ENCODE assay signal across 9 cellular contexts in genomic region chr9:98191210-98191609, GRCh38. TPM values are rescaled to one million over a fixed set of nuclear protein-coding genes. Genes with fewer than 3 reads are reported as not detected.
DNase-seq lines count a peak whose midpoint lies in the region; ATAC-seq, FAIRE-seq and TF ChIP-seq lines count a peak whose summit lies in the region.
"Had no signal": no experiment of that assay in that cellular context is flagged by ENCODE, and none has a peak within 500 bp of the region (broad histone marks: within the 10 kb centered on the region; RNA-seq: fewer than 3 reads in every experiment).

No MANE protein-coding gene starts in this region.

- peaks cover 20% of the 10 kb centered on the region for H3K79me2 ChIP-seq in trophoblast cell (ENCODE audit: control insufficient read depth, insufficient read depth, low read length, poor library complexity)

- H3K14ac ChIP-seq in trophoblast cell (ENCODE audit: low read length) = peak overlapping the region; percentile 74

- peaks cover 42% of the 10 kb centered on the region for H3K4me1 Mint-ChIP-seq in T-helper 17 cell

- peak overlapping the region; percentile 89 for H3K4me3 Mint-ChIP-seq in T-helper 17 cell

- H2BK120ac ChIP-seq in trophoblast cell (ENCODE audit: insufficient read depth, low read length, poor library complexity) = peak overlapping the region; percentile 67

- FAIRE-seq in RCC 7860 (lab: Jason Lieb, UNC) = no peak

- H3K4me1 ChIP-seq in ES-I3 (ENCODE audit: insufficient read depth, low read length) = peaks cover 13% of the 10 kb centered on the region
- H3K4me1 ChIP-seq in esophagus (ENCODE audit: control insufficient read depth in 2 of 2, insufficient read depth in 2 of 2, low read length in 1 of 2) = peaks cover 0 to 4% of the 10 kb centered on the region in 2 donors
- H3K4me1 ChIP-seq in trophoblast cell (ENCODE audit: control insufficient read depth in 1 of 2, insufficient read depth in 2 of 2, low read length in 2 of 2) = peaks cover 23 to 38% of the 10 kb centered on the region in 2 experiments
- peaks cover 6 to 8% of the 10 kb centered on the region in 2 donors for H3K4me1 ChIP-seq in thyroid gland

- H4K91ac ChIP-seq in trophoblast cell (ENCODE audit: low read depth, low read length) = peak overlapping the region; percentile 78

- H3K27ac ChIP-seq in esophagus (ENCODE audit: low read depth in 2 of 2, low read length in 1 of 2) (peak overlapping the region in 1 of 2 donors; percentile 92), trophoblast cell (ENCODE audit: low read depth, low read length) (peak overlapping the region; percentile 89), thyroid gland (no peak overlapping the region)
- H3K27ac ChIP-seq: brain microvascular endothelial cell had no signal

- H4K8ac ChIP-seq in trophoblast cell (ENCODE audit: low read depth, low read length) = peak overlapping the region; percentile 34

- TF ChIP-seq CTCF in thyroid gland (IDR thresholded peaks at IDR 0.05) = no peak

- H3K9ac ChIP-seq in ES-I3 (ENCODE audit: low read depth, low read length) (peak overlapping the region; percentile 86; the same call in 1 of the 2 replicates), trophoblast cell (ENCODE audit: low read length) (no peak overlapping the region)

- peak overlapping the region; percentile 67 for H2BK12ac ChIP-seq in trophoblast cell (ENCODE audit: low read length)

- H2AFZ ChIP-seq in trophoblast cell (ENCODE audit: insufficient read depth, low read length, poor library complexity) = peak overlapping the region; percentile 90

- no peaks in the 10 kb centered on the region for H3K27me3 Mint-ChIP-seq in T-helper 17 cell

- ATAC-seq in T-helper 17 cell = no peak

- H3K23ac ChIP-seq in trophoblast cell (ENCODE audit: low read length) = no peak overlapping the region

- H3K4ac ChIP-seq in trophoblast cell (ENCODE audit: low read depth, low read length) = no peak overlapping the region

- H3K27ac Mint-ChIP-seq in T-helper 17 cell = peak overlapping the region; percentile 69

- no peak overlapping the region for H2AK5ac ChIP-seq in trophoblast cell (ENCODE audit: low read length)

- TF ChIP-seq POLR2A in thyroid gland (IDR thresholded peaks at IDR 0.05) = no peak

- H3K36me3 ChIP-seq in ES-I3 (ENCODE audit: insufficient read depth, low read length) = no peaks in the 10 kb centered on the region
- peaks cover 0 to 3% of the 10 kb centered on the region in 2 donors for H3K36me3 ChIP-seq in esophagus (ENCODE audit: control insufficient read depth in 2 of 2, insufficient read depth in 2 of 2, low read length in 1 of 2)
- no peaks in the 10 kb centered on the region for H3K36me3 ChIP-seq in trophoblast cell (ENCODE audit: control insufficient read depth in 1 of 2, insufficient read depth in 2 of 2, low read length in 2 of 2)
- no peaks in the 10 kb centered on the region for H3K36me3 ChIP-seq in thyroid gland
- H3K36me3 ChIP-seq: brain microvascular endothelial cell had no signal

- H4K12ac ChIP-seq in trophoblast cell (ENCODE audit: low read depth, low read length) = peak overlapping the region; percentile 15

- no peaks in the 10 kb centered on the region for H3K27me3 ChIP-seq in esophagus (ENCODE audit: control insufficient read depth in 1 of 2, insufficient read depth in 2 of 2, low read length in 2 of 2)
- no peaks in the 10 kb centered on the region for H3K27me3 ChIP-seq in trophoblast cell (ENCODE audit: insufficient read depth, low read length)
- H3K27me3 ChIP-seq in thyroid gland = no peaks in the 10 kb centered on the region
- H3K27me3 ChIP-seq: brain microvascular endothelial cell had no signal

- DNase-seq in T-helper 17 cell (no peak), trophoblast cell (peak in 1 of 2 donors; percentile 10), thyroid gland (no peak), pons (ENCODE audit: low spot score) (no peak), RCC 7860 (ENCODE audit: low spot score) (no peak)
- no peak for DNase-seq in stimulated activated CD4-positive, alpha-beta T cell treated with anti-CD3 and anti-CD28 coated beads, Interleukin-2, amount 100 ng/mL, for 48 hours
- DNase-seq: brain microvascular endothelial cell had no signal

- intact Hi-C loops in thyroid gland (cut with DNase I) = loop anchor here (5.0 kb wide), 1 partner anchor 119 kb away; no protein-coding TSS in a partner anchor

- peak overlapping the region; percentile 90 for H3K18ac ChIP-seq in trophoblast cell (ENCODE audit: low read length)

- H3K9me3 ChIP-seq in ES-I3 (ENCODE audit: control insufficient read depth, insufficient read depth, low read length) (no peaks in the 10 kb centered on the region), T-helper 17 cell (ENCODE audit: control insufficient read depth, low read length, poor library complexity, severe bottlenecking) (no peaks in the 10 kb centered on the region), esophagus (ENCODE audit: control insufficient read depth in 2 of 2, insufficient read depth in 1 of 2, low read depth in 1 of 2, low read length in 1 of 2) (no peaks in the 10 kb centered on the region), trophoblast cell (ENCODE audit: insufficient read depth, low read depth, low read length) (no peaks in the 10 kb centered on the region), thyroid gland (no peaks in the 10 kb centered on the region)

- WGBS in esophagus, 2 donors = 57 to 72% methylated on average over 5 of the region's 5 CpGs
- WGBS in trophoblast cell (ENCODE audit: extremely low coverage, insufficient coverage, insufficient read length) = no CpG with 5 or more reads among the region's 5 CpGs
- WGBS in thyroid gland, 2 donors = 50 to 58% methylated on average over 4 of the region's 5 CpGs

- peak overlapping the region; percentile 60 for H2BK5ac ChIP-seq in trophoblast cell (ENCODE audit: low read depth, low read length, poor library complexity)

- peak overlapping the region; percentile 75 to 92 for H3K4me3 ChIP-seq in esophagus (ENCODE audit: low read depth in 1 of 2, low read length in 2 of 2)
- peak overlapping the region; percentile 92 for H3K4me3 ChIP-seq in trophoblast cell (ENCODE audit: low read depth, low read length)
- H3K4me3 ChIP-seq in thyroid gland (replicated peaks in 1 of 3) = no peak overlapping the region

- H3K36me3 Mint-ChIP-seq in T-helper 17 cell (ENCODE audit: low read depth) = no peaks in the 10 kb centered on the region

- peaks cover 25% of the 10 kb centered on the region for H3K79me1 ChIP-seq in trophoblast cell (ENCODE audit: low read length)

- H3K4me2 ChIP-seq in trophoblast cell (ENCODE audit: low read length) = peak overlapping the region; percentile 84

RNA-seq across cellular contexts. Expression of gene CORO2A, which starts 1.2 kb away (rescaled TPM):
- total RNA-seq in T-helper 17 cell (10 to 100 TPM; 13.9 to 16.6 TPM), thyroid gland (1 to 10 TPM; 1.1 to 3.5 (median 2.1) TPM)
- polyA plus RNA-seq in esophagus = 1 to 10 TPM; 7.1 to 9.0 TPM
- polyA plus RNA-seq in trophoblast cell (2013) = 34.0 and 35.3 TPM in 2 replicates

Comparison
In these comparisons a context has a peak if more than half of its experiments do, and no peak if none do; other contexts are left out.
1. H3K4me3 ChIP-seq: peak in esophagus (2 of 2) and trophoblast cell (single experiment); none in thyroid gland (0 of 3).